Comparison of ENCODE assay signal across 14 cellular contexts in the genomic region with DNA sequence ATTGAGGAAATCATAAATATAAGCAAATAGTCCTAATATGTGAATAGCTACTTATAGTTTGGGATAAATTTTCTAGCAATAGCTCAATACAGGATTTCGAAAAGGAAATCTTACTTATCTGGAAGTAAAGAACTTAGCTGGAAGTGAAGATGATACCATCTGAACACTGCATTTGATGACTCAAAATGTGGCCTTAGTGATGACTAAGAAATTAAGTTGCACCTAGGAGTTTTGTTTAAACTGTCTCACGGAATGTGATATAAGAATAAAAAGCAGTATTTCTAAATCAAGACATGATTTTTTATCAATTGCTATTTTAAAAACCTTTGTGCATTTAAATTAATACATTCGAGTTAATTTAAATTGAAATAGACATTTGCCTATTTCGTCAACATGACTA.
DNase-seq lines count a peak whose midpoint lies in the region; ATAC-seq and TF ChIP-seq lines count a peak whose summit lies in the region.
"Had no signal": no experiment of that assay in that cellular context is flagged by ENCODE, and none has a peak within 500 bp of the region (broad histone marks: within the 10 kb centered on the region; RNA-seq: fewer than 3 reads in every experiment).

No MANE protein-coding gene starts in this region.

- peak; percentile 41 for ATAC-seq in HG03442 (IDR thresholded peaks at IDR 0.05; ENCODE audit: unreplicated experiment)
- peak; percentile 40 for ATAC-seq in stimulated activated naive CD8-positive, alpha-beta T cell treated with anti-CD3 and anti-CD28 coated beads, Interleukin-15, amount 100 ng/mL, for 72 hours
- no peak for ATAC-seq in HG02623 (IDR thresholded peaks at IDR 0.05; ENCODE audit: unreplicated experiment)
- ATAC-seq in HG02798 (IDR thresholded peaks at IDR 0.05; ENCODE audit: poor library complexity, unreplicated experiment): no peak
- ATAC-seq: left cardiac atrium had no signal

- no peaks in the 10 kb centered on the region for H3K27me3 ChIP-seq in mammary epithelial cell (ENCODE audit: insufficient read depth, low read length)

- no peaks in the 10 kb centered on the region for H3K4me1 ChIP-seq in mammary epithelial cell (ENCODE audit: insufficient read depth, low read length)
- H3K4me1 ChIP-seq: neural progenitor cell had no signal

- no peaks in the 10 kb centered on the region for H3K36me3 ChIP-seq in mammary epithelial cell (ENCODE audit: insufficient read depth, low read length)
- H3K36me3 ChIP-seq: BLaER1 treated with 17β-estradiol and CSF1 and Interleukin-3, amounts not matched to agents 10 nM and 100 nM; neural progenitor cell had no signal

- DNase-seq in activated naive CD8-positive, alpha-beta T cell treated with anti-CD3 and anti-CD28 coated beads for 36 hours: no peak
- DNase-seq in mammary epithelial cell: peak; percentile 63
- DNase-seq in stimulated activated naive CD8-positive, alpha-beta T cell treated with anti-CD3 and anti-CD28 coated beads, Interleukin-15, amount 100 ng/mL, for 72 hours: no peak
- no peak for DNase-seq in T1000 (lab: John Stamatoyannopoulos, UW)
- DNase-seq: activated CD4-positive, alpha-beta T cell treated with anti-CD3 and anti-CD28 coated beads, Interleukin-2, amount 50 U/mL, for 4 hours; left cardiac atrium; NCI-H446; stimulated activated CD4-positive, alpha-beta T cell treated with anti-CD3 and anti-CD28 coated beads, Interleukin-15, amount 100 ng/mL, for 24 hours had no signal

- no peaks in the 10 kb centered on the region for H3K79me2 ChIP-seq in mammary epithelial cell (ENCODE audit: insufficient read depth, low read length)

- no TSS peak for BruUV-seq in mammary epithelial cell (replicated peaks; lab: Mats Ljungman, UMichigan)

- WGBS in mammary epithelial cell (ENCODE audit: low coverage, missing lambda C conversion rate): 77% methylated on average over 4 of the region's 4 CpGs

- dilution Hi-C loops in mammary epithelial cell (cut with HindIII; ENCODE audit: low sequenced_read_pairs): no loop called here

- TF ChIP-seq CTCF in mammary epithelial cell (conservative IDR thresholded peaks at IDR 0.05 in 1 of 2, IDR thresholded peaks at IDR 0.05 in 1 of 2; ENCODE audit: extremely low read depth in 1 of 2, insufficient read depth in 1 of 2, low read depth in 1 of 2, low read length in 2 of 2): no peak

- H3K9me3 Mint-ChIP-seq in activated naive CD8-positive, alpha-beta T cell (ENCODE audit: low read depth): no peaks in the 10 kb centered on the region
- no peaks in the 10 kb centered on the region for H3K9me3 Mint-ChIP-seq in activated naive CD8-positive, alpha-beta T cell treated with anti-CD3 and anti-CD28 coated beads for 36 hours
- H3K9me3 Mint-ChIP-seq in stimulated activated naive CD8-positive, alpha-beta T cell treated with anti-CD3 and anti-CD28 coated beads, Interleukin-15, amount 100 ng/mL, for 72 hours: no peaks in the 10 kb centered on the region

- peak overlapping the region; percentile 18 for H3K4me3 Mint-ChIP-seq in activated naive CD8-positive, alpha-beta T cell
- H3K4me3 Mint-ChIP-seq in activated naive CD8-positive, alpha-beta T cell treated with anti-CD3 and anti-CD28 coated beads for 36 hours: no peak overlapping the region
- peak overlapping the region in 1 of 2 donors; percentile 29 for H3K4me3 Mint-ChIP-seq in stimulated activated naive CD8-positive, alpha-beta T cell treated with anti-CD3 and anti-CD28 coated beads, Interleukin-15, amount 100 ng/mL, for 72 hours
- H3K4me3 Mint-ChIP-seq: neural progenitor cell had no signal

- H3K27ac ChIP-seq in mammary epithelial cell (ENCODE audit: insufficient read depth, low read depth, low read length): no peak overlapping the region
- H3K27ac ChIP-seq: BLaER1 treated with 17β-estradiol and CSF1 and Interleukin-3, amounts not matched to agents 10 nM and 100 nM; neural progenitor cell had no signal

- CTCF ChIA-PET in mammary epithelial cell (lab: Charles Lee; ENCODE audit: low non-redundant PET): interaction anchor here (0.7 kb wide), 1 partner anchor 41 kb away, joined by 10 read pairs; no protein-coding TSS in a partner anchor

- no peak overlapping the region for H3K9ac ChIP-seq in mammary epithelial cell (ENCODE audit: insufficient read depth, low read length)
- H3K9ac ChIP-seq: BLaER1 treated with 17β-estradiol and CSF1 and Interleukin-3, amounts not matched to agents 10 nM and 100 nM; neural progenitor cell had no signal

- H3K9me3 ChIP-seq in mammary epithelial cell (replicated peaks; ENCODE audit: insufficient read depth, low read length): no peaks in the 10 kb centered on the region

- H3K36me3 Mint-ChIP-seq in activated naive CD8-positive, alpha-beta T cell: no peaks in the 10 kb centered on the region
- H3K36me3 Mint-ChIP-seq in activated naive CD8-positive, alpha-beta T cell treated with anti-CD3 and anti-CD28 coated beads for 36 hours: no peaks in the 10 kb centered on the region
- H3K36me3 Mint-ChIP-seq: neural progenitor cell had no signal

- intact Hi-C loops in mammary epithelial cell (cut with micrococcal nuclease): no loop called here

- no peaks in the 10 kb centered on the region for H3K27me3 Mint-ChIP-seq in activated naive CD8-positive, alpha-beta T cell
- H3K27me3 Mint-ChIP-seq in activated naive CD8-positive, alpha-beta T cell treated with anti-CD3 and anti-CD28 coated beads for 36 hours: no peaks in the 10 kb centered on the region
- H3K27me3 Mint-ChIP-seq in stimulated activated naive CD8-positive, alpha-beta T cell treated with anti-CD3 and anti-CD28 coated beads, Interleukin-15, amount 100 ng/mL, for 72 hours: peaks cover 6% of the 10 kb centered on the region

- H3K4me3 ChIP-seq in mammary epithelial cell (replicated peaks in 1 of 3; ENCODE audit: insufficient read depth in 1 of 3, low read depth in 2 of 3, low read length in 3 of 3): no peak overlapping the region
- H3K4me3 ChIP-seq: BLaER1 treated with 17β-estradiol and CSF1 and Interleukin-3, amounts not matched to agents 10 nM and 100 nM; neural progenitor cell had no signal

- no peak overlapping the region for H3K27ac Mint-ChIP-seq in activated naive CD8-positive, alpha-beta T cell
- no peak overlapping the region for H3K27ac Mint-ChIP-seq in activated naive CD8-positive, alpha-beta T cell treated with anti-CD3 and anti-CD28 coated beads for 36 hours
- no peak overlapping the region for H3K27ac Mint-ChIP-seq in stimulated activated naive CD8-positive, alpha-beta T cell treated with anti-CD3 and anti-CD28 coated beads, Interleukin-15, amount 100 ng/mL, for 72 hours
- H3K27ac Mint-ChIP-seq: neural progenitor cell had no signal

- no peak overlapping the region for H3K4me2 ChIP-seq in mammary epithelial cell (ENCODE audit: insufficient read depth, low read depth, low read length)
- H3K4me2 ChIP-seq: BLaER1 treated with 17β-estradiol and CSF1 and Interleukin-3, amounts not matched to agents 10 nM and 100 nM; neural progenitor cell had no signal

- no peak overlapping the region for H2AFZ ChIP-seq in mammary epithelial cell (ENCODE audit: low read depth, low read length)
- H2AFZ ChIP-seq: neural progenitor cell had no signal

- no peaks in the 10 kb centered on the region for H4K20me1 ChIP-seq in mammary epithelial cell (ENCODE audit: insufficient read depth, low read length)
- H4K20me1 ChIP-seq: BLaER1 treated with 17β-estradiol and CSF1 and Interleukin-3, amounts not matched to agents 10 nM and 100 nM had no signal

- peaks cover 37% of the 10 kb centered on the region for H3K4me1 Mint-ChIP-seq in activated naive CD8-positive, alpha-beta T cell (ENCODE audit: low read depth)
- H3K4me1 Mint-ChIP-seq in activated naive CD8-positive, alpha-beta T cell treated with anti-CD3 and anti-CD28 coated beads for 36 hours: peaks cover 21% of the 10 kb centered on the region
- H3K4me1 Mint-ChIP-seq in stimulated activated naive CD8-positive, alpha-beta T cell treated with anti-CD3 and anti-CD28 coated beads, Interleukin-15, amount 100 ng/mL, for 72 hours: peaks cover 30% of the 10 kb centered on the region
- H3K4me1 Mint-ChIP-seq: neural progenitor cell had no signal

- in situ Hi-C loops in mammary epithelial cell (cut with MboI; ENCODE audit: low sequenced_read_pairs in 2 of 2): no loop called here

Comparison
In these comparisons a context has a peak if more than half of its experiments do, and no peak if none do; other contexts are left out.
1. ATAC-seq: peak in HG03442 (single experiment) and stimulated activated naive CD8-positive, alpha-beta T cell treated with anti-CD3 and anti-CD28 coated beads, Interleukin-15, amount 100 ng/mL, for 72 hours (single experiment); none in HG02623 (single experiment) and HG02798 (single experiment).